Comparison of ENCODE assay signal across 12 cellular contexts in the genomic region with DNA sequence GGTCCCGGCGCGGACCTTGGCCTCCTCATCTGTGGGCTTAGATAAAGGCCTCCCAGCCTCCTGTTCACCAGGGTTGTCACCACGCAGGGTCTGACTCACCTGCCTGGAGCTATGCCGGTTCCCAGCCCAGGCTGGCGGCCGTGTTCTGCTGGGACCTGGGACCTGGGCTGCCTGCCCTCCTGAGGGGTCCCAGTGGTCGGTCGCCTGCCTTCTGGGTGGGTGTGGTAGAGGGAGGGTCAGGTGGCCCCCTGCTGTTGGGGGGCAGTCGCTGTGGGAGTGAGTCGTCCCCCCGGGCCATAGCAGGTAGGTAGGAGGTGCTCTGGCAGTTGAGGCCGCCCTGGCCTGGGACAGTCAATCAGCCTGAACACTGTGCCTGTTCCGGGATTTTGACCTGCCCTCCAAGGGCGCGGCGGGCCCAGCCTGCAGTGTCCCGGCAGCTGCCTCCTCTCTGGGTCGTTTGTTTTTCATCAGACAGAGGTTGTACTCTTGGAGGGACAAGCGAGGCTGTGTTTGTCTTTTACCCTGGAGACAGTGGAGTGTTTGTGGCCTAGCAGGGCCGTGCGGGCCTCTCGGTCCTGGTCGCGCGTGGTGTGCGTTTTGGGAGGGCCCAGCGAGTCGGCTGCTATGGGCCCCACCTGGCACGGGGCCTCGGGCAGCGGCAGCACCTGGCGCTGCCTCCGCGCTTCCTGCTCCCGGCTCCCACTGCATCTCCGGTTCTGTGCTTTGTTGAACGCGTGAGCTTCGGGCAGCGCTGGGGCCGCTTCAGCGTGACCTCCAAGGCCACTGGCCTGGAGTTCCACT. TPM values are rescaled to one million over a fixed set of nuclear protein-coding genes. Genes with fewer than 3 reads are reported as not detected.
DNase-seq lines count a peak whose midpoint lies in the region; ATAC-seq and TF ChIP-seq lines count a peak whose summit lies in the region.
"Had no signal": no experiment of that assay in that cellular context is flagged by ENCODE, and none has a peak within 500 bp of the region (broad histone marks: within the 10 kb centered on the region; RNA-seq: fewer than 3 reads in every experiment).

No MANE protein-coding gene starts in this region.

- POLR2A ChIA-PET in HEK293T (lab: Yijun Ruan, JAX), result interaction anchor here (1.4 kb wide), 1 partner anchor 11 kb away, joined by 3 read pairs; no protein-coding TSS in a partner anchor

- 67 to 80% methylated on average over 43 of the region's 43 CpGs for WGBS in lung, 2 donors

- H3K4me3 ChIP-seq in LNCaP clone FGC (ENCODE audit: low read depth, low read length), result peak overlapping the region; percentile 50
- H3K4me3 ChIP-seq in lung, result no peak overlapping the region
- H3K4me3 ChIP-seq in WERI-Rb-1 (ENCODE audit: low read depth, low read length), result no peak overlapping the region

- no peaks in the 10 kb centered on the region for H3K9me3 ChIP-seq in lung (ENCODE audit: control insufficient read depth in 2 of 2, insufficient read depth in 1 of 2, low read length in 1 of 2)
- peaks cover 3% of the 10 kb centered on the region for H3K9me3 ChIP-seq in WERI-Rb-1 (ENCODE audit: severe bottlenecking)

- peak overlapping the region; percentile 80 for H3K27ac ChIP-seq in cingulate gyrus (ENCODE audit: low read depth, low read length)
- H3K27ac ChIP-seq in lung (ENCODE audit: low read depth in 1 of 2, low read length in 1 of 2), result peak overlapping the region in 1 of 2 donors; percentile 66
- peak overlapping the region; percentile 94 for H3K27ac ChIP-seq in substantia nigra (ENCODE audit: low read depth, low read length, poor library complexity, severe bottlenecking)
- no peak overlapping the region for H3K27ac ChIP-seq in WERI-Rb-1

- peaks cover 0 to 16% of the 10 kb centered on the region in 2 donors for H3K4me1 ChIP-seq in lung (ENCODE audit: control insufficient read depth in 2 of 2, insufficient read depth in 2 of 2, low read length in 2 of 2)

- peaks cover 0 to 16% of the 10 kb centered on the region in 2 donors for H3K36me3 ChIP-seq in lung (ENCODE audit: control insufficient read depth in 2 of 2, insufficient read depth in 2 of 2, low read length in 2 of 2)
- peaks cover 43% of the 10 kb centered on the region for H3K36me3 ChIP-seq in WERI-Rb-1

- CTCF ChIA-PET in HEK293T (lab: Yijun Ruan, JAX), result no interaction called here

- TF ChIP-seq CTCF in LNCaP clone FGC (IDR thresholded peaks at IDR 0.05; ENCODE audit: control insufficient read depth, extremely low read depth, insufficient read depth), result no peak
- TF ChIP-seq CTCF in lung (IDR thresholded peaks at IDR 0.05; ENCODE audit: control extremely low read depth, extremely low read depth), result no peak
- TF ChIP-seq CTCF in WERI-Rb-1 (IDR thresholded peaks at IDR 0.05; ENCODE audit: low read depth, low read length), result no peak

- DNase-seq in LNCaP clone FGC (ENCODE audit: low read depth) (peak; percentile 17), lung (ENCODE audit: low spot score) (peak; percentile 44), substantia nigra (lab: John Stamatoyannopoulos, UW) (peak in 40 of 49 donors; percentile 19 to 76 (median 45)), HEK293T (ENCODE audit: extremely low spot score) (no peak), NCI-H748 treated with DMSO at 0.1 percent for 48 hours (lab: John Stamatoyannopoulos, UW) (no peak), AG08396 (ENCODE audit: low spot score) (no peak), WERI-Rb-1 (no peak)
- DNase-seq: activated CD4-positive, alpha-beta T cell treated with anti-CD3 and anti-CD28 coated beads, Interleukin-2, amount 50 U/mL, for 48 hours; COR-L47; stimulated activated CD4-positive, alpha-beta T cell treated with anti-CD3 and anti-CD28 coated beads, Interleukin-15, amount 100 ng/mL, for 24 hours had no signal

- no peaks in the 10 kb centered on the region for H3K27me3 ChIP-seq in lung (ENCODE audit: control insufficient read depth, insufficient read depth)
- no peaks in the 10 kb centered on the region for H3K27me3 ChIP-seq in WERI-Rb-1 (ENCODE audit: insufficient read depth, low read depth, severe bottlenecking)

- no peak for ATAC-seq in lung (ENCODE audit: insufficient read depth, low FRiP score)
- ATAC-seq: SK-N-SH treated with all-trans-retinoic acid at 6 μM for 48 hours had no signal

TF ChIP-seq in HEK293T, 16 proteins besides CTCF, POLR2A, EP300 and RAD21:
- TF ChIP-seq, protein P1, sequence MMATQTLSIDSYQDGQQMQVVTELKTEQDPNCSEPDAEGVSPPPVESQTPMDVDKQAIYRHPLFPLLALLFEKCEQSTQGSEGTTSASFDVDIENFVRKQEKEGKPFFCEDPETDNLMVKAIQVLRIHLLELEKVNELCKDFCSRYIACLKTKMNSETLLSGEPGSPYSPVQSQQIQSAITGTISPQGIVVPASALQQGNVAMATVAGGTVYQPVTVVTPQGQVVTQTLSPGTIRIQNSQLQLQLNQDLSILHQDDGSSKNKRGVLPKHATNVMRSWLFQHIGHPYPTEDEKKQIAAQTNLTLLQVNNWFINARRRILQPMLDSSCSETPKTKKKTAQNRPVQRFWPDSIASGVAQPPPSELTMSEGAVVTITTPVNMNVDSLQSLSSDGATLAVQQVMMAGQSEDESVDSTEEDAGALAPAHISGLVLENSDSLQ (IDR thresholded peaks at IDR 0.05), result no peak
- no peak for TF ChIP-seq L3MBTL2 (conservative IDR thresholded peaks at IDR 0.05)

RNA-seq across cellular contexts. Expression of a gene that starts 2.6 kb away (rescaled TPM):
- 10 to 100 TPM in 1 of 2 donors, 1 to 10 TPM in 1; 4.0 to 11.9 TPM for total RNA-seq in lung
- polyA plus RNA-seq in lung, result 1 to 10 TPM; 6.4 to 7.2 TPM

RNA-seq across cellular contexts. Expression of a gene that starts 2.6 kb away (rescaled TPM):
- total RNA-seq in lung, result 10 to 100 TPM; 63.4 to 86.6 TPM
- 10 to 100 TPM; 45.7 to 49.1 TPM for polyA plus RNA-seq in lung

RNA-seq across cellular contexts. Expression of a gene that starts 22.5 kb away (rescaled TPM):
- 10 to 100 TPM; 68.8 to 84.9 TPM for total RNA-seq in lung
- 100 to 1,000 TPM in 1 of 2 donors, 10 to 100 TPM in 1; 97.0 to 110 TPM for polyA plus RNA-seq in lung

RNA-seq across cellular contexts. Expression of a gene that starts 33.2 kb away (rescaled TPM):
- total RNA-seq in lung, result 10 to 100 TPM; 50.0 to 74.4 TPM
- polyA plus RNA-seq in lung, result 10 to 100 TPM; 67.1 to 80.2 TPM

RNA-seq across cellular contexts. Expression of a gene that starts 44.4 kb away (rescaled TPM):
- 10 to 100 TPM in 1 of 2 donors, 1 to 10 TPM in 1; 3.3 to 25.6 TPM for total RNA-seq in lung
- polyA plus RNA-seq in lung, result 10 to 100 TPM; 13.8 to 17.8 TPM

Comparison
In these comparisons a context has a peak if more than half of its experiments do, and no peak if none do; other contexts are left out.
1. DNase-seq: peak in LNCaP clone FGC (single experiment), lung (single experiment) and substantia nigra (40 of 49); none in HEK293T (single experiment), NCI-H748 treated with DMSO at 0.1 percent for 48 hours (single experiment), AG08396 (single experiment) and WERI-Rb-1 (single experiment).